ENCODE assay signal across 7 cellular contexts in genomic region chr6:149271348-149272340, GRCh38. TPM values are rescaled to one million over a fixed set of nuclear protein-coding genes. Genes with fewer than 3 reads are reported as not detected.
DNase-seq lines count a peak whose midpoint lies in the region; ATAC-seq and TF ChIP-seq lines count a peak whose summit lies in the region.

No MANE protein-coding gene starts in this region.

- H3K27ac ChIP-seq in lung (ENCODE audit: low read depth in 1 of 2, low read length in 1 of 2): no peak overlapping the region
- no peak overlapping the region for H3K27ac ChIP-seq in aorta (ENCODE audit: low read depth in 1 of 2, low read length in 2 of 2)
- H3K27ac ChIP-seq in smooth muscle cell (ENCODE audit: low read depth): no peak overlapping the region
- no peak overlapping the region for H3K27ac ChIP-seq in ascending aorta

- no peaks in the 10 kb centered on the region for H3K27me3 Mint-ChIP-seq in activated CD8-positive, alpha-beta T cell treated with anti-CD3 and anti-CD28 coated beads, Interleukin-2, amount 10 ng/mL, durations not matched to agents 7 days and 5 days (ENCODE audit: low read depth)

- H3K4me1 ChIP-seq in lung (ENCODE audit: control insufficient read depth in 2 of 2, insufficient read depth in 2 of 2, low read length in 2 of 2): no peaks in the 10 kb centered on the region
- no peaks in the 10 kb centered on the region for H3K4me1 ChIP-seq in aorta (ENCODE audit: control insufficient read depth in 1 of 2, insufficient read depth in 2 of 2, low read length in 2 of 2)
- H3K4me1 ChIP-seq in smooth muscle cell (ENCODE audit: low read depth): no peaks in the 10 kb centered on the region
- H3K4me1 ChIP-seq in ascending aorta: no peaks in the 10 kb centered on the region

- H3K27me3 ChIP-seq in lung (ENCODE audit: control insufficient read depth, insufficient read depth): no peaks in the 10 kb centered on the region
- peaks cover 0 to 2% of the 10 kb centered on the region in 2 donors for H3K27me3 ChIP-seq in aorta (ENCODE audit: control insufficient read depth in 1 of 2, insufficient read depth in 2 of 2, low read length in 1 of 2)
- H3K27me3 ChIP-seq in smooth muscle cell (ENCODE audit: low read depth): no peaks in the 10 kb centered on the region
- H3K27me3 ChIP-seq in ascending aorta: no peaks in the 10 kb centered on the region

- no peaks in the 10 kb centered on the region for H3K79me2 ChIP-seq in smooth muscle cell (ENCODE audit: low read depth)

- no peaks in the 10 kb centered on the region for H3F3A ChIP-seq in smooth muscle cell (ENCODE audit: low read depth)

- peaks cover 43% of the 10 kb centered on the region for H3K4me1 Mint-ChIP-seq in activated CD8-positive, alpha-beta T cell treated with anti-CD3 and anti-CD28 coated beads, Interleukin-2, amount 10 ng/mL, durations not matched to agents 7 days and 5 days (ENCODE audit: low read depth)

- H4K20me1 ChIP-seq in smooth muscle cell (ENCODE audit: low read depth): no peaks in the 10 kb centered on the region

- peaks cover 8% of the 10 kb centered on the region for H3K9me3 Mint-ChIP-seq in activated CD8-positive, alpha-beta T cell treated with anti-CD3 and anti-CD28 coated beads, Interleukin-2, amount 10 ng/mL, durations not matched to agents 7 days and 5 days (ENCODE audit: insufficient read depth)

- no peak overlapping the region for H3K4me2 ChIP-seq in smooth muscle cell

- intact Hi-C loops in aorta (cut with DNase I) (no loop called here), ascending aorta (cut with DNase I) (no loop called here)

- H3K9ac ChIP-seq in smooth muscle cell (ENCODE audit: low read depth): no peak overlapping the region

- H3K4me3 ChIP-seq in lung: no peak overlapping the region
- H3K4me3 ChIP-seq in aorta (ENCODE audit: low read length in 2 of 2): no peak overlapping the region
- H3K4me3 ChIP-seq in smooth muscle cell: no peak overlapping the region
- H3K4me3 ChIP-seq in ascending aorta: no peak overlapping the region

- H3K9me3 ChIP-seq in lung (ENCODE audit: control insufficient read depth in 2 of 2, insufficient read depth in 1 of 2, low read length in 1 of 2) (peaks cover 0 to 3% of the 10 kb centered on the region in 2 donors), aorta (ENCODE audit: control insufficient read depth, low read length) (peaks cover 2% of the 10 kb centered on the region), smooth muscle cell (replicated peaks; ENCODE audit: low read depth) (no peaks in the 10 kb centered on the region), ascending aorta (no peaks in the 10 kb centered on the region)

- ATAC-seq in GM19395 (IDR thresholded peaks at IDR 0.05; ENCODE audit: unreplicated experiment) (peak; percentile 73), HG03342 (IDR thresholded peaks at IDR 0.05; ENCODE audit: unreplicated experiment) (peak; percentile 65), lung (ENCODE audit: insufficient read depth, low FRiP score) (peak; percentile 61), aorta (ENCODE audit: low FRiP score) (peak; percentile 22)
- ATAC-seq in activated CD8-positive, alpha-beta T cell treated with anti-CD3 and anti-CD28 coated beads, Interleukin-2, amount 10 ng/mL, durations not matched to agents 7 days and 5 days: peak; percentile 79

- no peak for TF ChIP-seq CTCF in lung (IDR thresholded peaks at IDR 0.05; ENCODE audit: control extremely low read depth, extremely low read depth)
- no peak for TF ChIP-seq CTCF in smooth muscle cell (IDR thresholded peaks at IDR 0.05; ENCODE audit: borderline replicate concordance, insufficient read depth, poor library complexity, severe bottlenecking)
- no peak for TF ChIP-seq CTCF in ascending aorta (IDR thresholded peaks at IDR 0.05)

- H2AFZ ChIP-seq in smooth muscle cell (ENCODE audit: low read depth): no peak overlapping the region

- peaks cover 27% of the 10 kb centered on the region for H3K36me3 Mint-ChIP-seq in activated CD8-positive, alpha-beta T cell treated with anti-CD3 and anti-CD28 coated beads, Interleukin-2, amount 10 ng/mL, durations not matched to agents 7 days and 5 days (ENCODE audit: low read depth)

- 35 to 66% methylated on average over 8 of the region's 8 CpGs for WGBS in lung, 2 donors
- WGBS in aorta, 2 donors: 79 to 81% methylated on average over 8 of the region's 8 CpGs
- 83% methylated on average over 8 of the region's 8 CpGs for WGBS in smooth muscle cell (ENCODE audit: low lambda C conversion rate)

- POLR2A ChIA-PET in activated CD8-positive, alpha-beta T cell treated with anti-CD3 and anti-CD28 coated beads, Interleukin-2, amount 10 ng/mL, durations not matched to agents 7 days and 5 days (lab: Charles Lee): interaction anchor here (1.3 to 1.4 kb wide), 2 partner anchors 10 to 46 kb away, joined by 6 to 8 read pairs; partner anchors contain the start of gene TAB2

- H3K36me3 ChIP-seq in lung (ENCODE audit: control insufficient read depth in 2 of 2, insufficient read depth in 2 of 2, low read length in 2 of 2) (no peaks in the 10 kb centered on the region), aorta (ENCODE audit: control insufficient read depth in 1 of 2, insufficient read depth in 2 of 2, low read length in 1 of 2) (no peaks in the 10 kb centered on the region), smooth muscle cell (ENCODE audit: low read depth) (no peaks in the 10 kb centered on the region), ascending aorta (no peaks in the 10 kb centered on the region)

- CTCF ChIA-PET in activated CD8-positive, alpha-beta T cell treated with anti-CD3 and anti-CD28 coated beads, Interleukin-2, amount 10 ng/mL, durations not matched to agents 7 days and 5 days (lab: Charles Lee): interaction anchor here (0.8 to 1.8 kb wide), 6 partner anchors 10 to 243 kb away, joined by 3 to 7 read pairs (median 4); no protein-coding TSS in a partner anchor

- peak overlapping the region; percentile 90 for H3K27ac Mint-ChIP-seq in activated CD8-positive, alpha-beta T cell treated with anti-CD3 and anti-CD28 coated beads, Interleukin-2, amount 10 ng/mL, durations not matched to agents 7 days and 5 days

- peak overlapping the region; percentile 56 for H3K4me3 Mint-ChIP-seq in activated CD8-positive, alpha-beta T cell treated with anti-CD3 and anti-CD28 coated beads, Interleukin-2, amount 10 ng/mL, durations not matched to agents 7 days and 5 days

- peak; percentile 69 for DNase-seq in activated CD8-positive, alpha-beta T cell treated with anti-CD3 and anti-CD28 coated beads, Interleukin-2, amount 10 ng/mL, durations not matched to agents 7 days and 5 days
- DNase-seq in lung (ENCODE audit: low spot score) (no peak), aorta (no peak), smooth muscle cell (lab: John Stamatoyannopoulos, UW; ENCODE audit: unreplicated experiment) (no peak), ascending aorta (ENCODE audit: low spot score in 2 of 2) (no peak)

RNA-seq across cellular contexts. Expression of gene TAB2, which starts 45.9 kb away (rescaled TPM):
- total RNA-seq in activated CD8-positive, alpha-beta T cell treated with anti-CD3 and anti-CD28 coated beads, Interleukin-2, amount 10 ng/mL, durations not matched to agents 7 days and 5 days: 100 to 1,000 TPM; 113 to 115 TPM
- 10 to 100 TPM; 34.7 to 75.9 TPM for total RNA-seq in lung
- polyA plus RNA-seq in lung: 10 to 100 TPM; 15.8 to 31.8 TPM
- 10 to 100 TPM; 68.1 to 68.6 TPM for total RNA-seq in aorta
- 10 to 100 TPM; 22.2 to 49.6 TPM for polyA plus RNA-seq in aorta
- total RNA-seq in smooth muscle cell: 68.7 and 78.5 TPM in 2 replicates
- polyA plus RNA-seq in smooth muscle cell: 12.6 and 14.3 TPM in 2 replicates
- total RNA-seq in ascending aorta: 55.2 TPM

Comparison
In these comparisons a context has a peak if more than half of its experiments do, and no peak if none do; other contexts are left out.
1. ATAC-seq: peak in every context shown above with its lines; median percentile 79 in activated CD8-positive, alpha-beta T cell treated with anti-CD3 and anti-CD28 coated beads, Interleukin-2, amount 10 ng/mL, durations not matched to agents 7 days and 5 days; 73 in GM19395; 65 in HG03342; 61 in lung; 22 in aorta.